13 cellular contexts compared by ENCODE assay signal in genomic region chr5:35058395-35058794, GRCh38. TPM values are rescaled to one million over a fixed set of nuclear protein-coding genes. Genes with fewer than 3 reads are reported as not detected.
DNase-seq lines count a peak whose midpoint lies in the region; ATAC-seq and TF ChIP-seq lines count a peak whose summit lies in the region.
"Had no signal": no experiment of that assay in that cellular context is flagged by ENCODE, and none has a peak within 500 bp of the region (broad histone marks: within the 10 kb centered on the region; RNA-seq: fewer than 3 reads in every experiment).

No MANE protein-coding gene starts in this region.

- H3K36me3 ChIP-seq in Caco-2 (ENCODE audit: control insufficient read depth, insufficient read depth, low read length) = no peaks in the 10 kb centered on the region

- no TSS peak for BruUV-seq in Caco-2 (replicated peaks; lab: Mats Ljungman, UMichigan)

- H3K27ac Mint-ChIP-seq in activated naive CD4-positive, alpha-beta T cell treated with anti-CD3 and anti-CD28 coated beads for 36 hours = no peak overlapping the region
- H3K27ac Mint-ChIP-seq in activated naive CD4-positive, alpha-beta T cell treated with anti-CD3 and anti-CD28 coated beads, Interleukin-2, amount 10 ng/mL, durations not matched to agents 7 days and 5 days = no peak overlapping the region
- H3K27ac Mint-ChIP-seq in Caco-2 (ENCODE audit: unreplicated experiment) = no peak overlapping the region
- H3K27ac Mint-ChIP-seq: stimulated activated naive B cell treated with anti-CD40 and anti-IgM and Interleukin-4, amounts not matched to agents 10 μg/mL and 1 μg/mL and 100 μg/mL, for 72 hours had no signal

- no peaks in the 10 kb centered on the region for H3K9me3 ChIP-seq in Caco-2

- no peaks in the 10 kb centered on the region for H3K4me1 ChIP-seq in Caco-2

- POLR2A ChIA-PET in Caco-2 (lab: Charles Lee) = no interaction called here

- DNase-seq in activated naive CD4-positive, alpha-beta T cell treated with anti-CD3 and anti-CD28 coated beads for 36 hours = peak; percentile 5
- no peak for DNase-seq in activated naive CD4-positive, alpha-beta T cell treated with Interleukin-2 at 50 U/mL for 16 hours
- no peak for DNase-seq in stimulated activated naive CD8-positive, alpha-beta T cell treated with anti-CD3 and anti-CD28 coated beads, Interleukin-15, Interleukin-2, amounts not matched to agents 100 U/mL and 50 U/mL, for 24 hours
- DNase-seq in COLO829 (ENCODE audit: low spot score) (no peak), Caco-2 (no peak)
- DNase-seq in activated naive CD4-positive, alpha-beta T cell treated with anti-CD3 and anti-CD28 coated beads, Interleukin-2, amount 10 ng/mL, durations not matched to agents 7 days and 5 days = no peak
- DNase-seq: stimulated activated naive B cell treated with anti-CD40 and anti-IgM and Interleukin-4, amounts not matched to agents 10 μg/mL and 1 μg/mL and 100 μg/mL, for 72 hours had no signal

- H3K9me3 Mint-ChIP-seq in activated naive CD4-positive, alpha-beta T cell treated with anti-CD3 and anti-CD28 coated beads for 36 hours = no peaks in the 10 kb centered on the region
- no peaks in the 10 kb centered on the region for H3K9me3 Mint-ChIP-seq in activated naive CD4-positive, alpha-beta T cell treated with anti-CD3 and anti-CD28 coated beads, Interleukin-2, amount 10 ng/mL, durations not matched to agents 7 days and 5 days
- H3K9me3 Mint-ChIP-seq in Caco-2 (ENCODE audit: unreplicated experiment) = no peaks in the 10 kb centered on the region
- H3K9me3 Mint-ChIP-seq: stimulated activated naive B cell treated with anti-CD40 and anti-IgM and Interleukin-4, amounts not matched to agents 10 μg/mL and 1 μg/mL and 100 μg/mL, for 72 hours had no signal

- CTCF ChIA-PET in activated naive CD4-positive, alpha-beta T cell treated with anti-CD3 and anti-CD28 coated beads for 36 hours (lab: Charles Lee) = no interaction called here
- CTCF ChIA-PET in activated naive CD4-positive, alpha-beta T cell treated with anti-CD3 and anti-CD28 coated beads, Interleukin-2, amount 10 ng/mL, durations not matched to agents 7 days and 5 days (lab: Charles Lee) = no interaction called here
- CTCF ChIA-PET in Caco-2 (lab: Charles Lee) = no interaction called here

- no peaks in the 10 kb centered on the region for H3K36me3 Mint-ChIP-seq in activated naive CD4-positive, alpha-beta T cell treated with anti-CD3 and anti-CD28 coated beads for 36 hours (ENCODE audit: low read depth)
- H3K36me3 Mint-ChIP-seq in activated naive CD4-positive, alpha-beta T cell treated with anti-CD3 and anti-CD28 coated beads, Interleukin-2, amount 10 ng/mL, durations not matched to agents 7 days and 5 days = no peaks in the 10 kb centered on the region
- no peaks in the 10 kb centered on the region for H3K36me3 Mint-ChIP-seq in Caco-2 (ENCODE audit: insufficient read depth, unreplicated experiment)
- H3K36me3 Mint-ChIP-seq: stimulated activated naive B cell treated with anti-CD40 and anti-IgM and Interleukin-4, amounts not matched to agents 10 μg/mL and 1 μg/mL and 100 μg/mL, for 72 hours had no signal

- peaks cover 10% of the 10 kb centered on the region for H3K4me1 Mint-ChIP-seq in activated naive CD4-positive, alpha-beta T cell treated with anti-CD3 and anti-CD28 coated beads for 36 hours (ENCODE audit: low read depth)
- no peaks in the 10 kb centered on the region for H3K4me1 Mint-ChIP-seq in activated naive CD4-positive, alpha-beta T cell treated with anti-CD3 and anti-CD28 coated beads, Interleukin-2, amount 10 ng/mL, durations not matched to agents 7 days and 5 days
- H3K4me1 Mint-ChIP-seq in Caco-2 (ENCODE audit: low read depth, unreplicated experiment) = no peaks in the 10 kb centered on the region
- H3K4me1 Mint-ChIP-seq: stimulated activated naive B cell treated with anti-CD40 and anti-IgM and Interleukin-4, amounts not matched to agents 10 μg/mL and 1 μg/mL and 100 μg/mL, for 72 hours had no signal

- H3K27me3 Mint-ChIP-seq in activated naive CD4-positive, alpha-beta T cell treated with anti-CD3 and anti-CD28 coated beads for 36 hours (ENCODE audit: low read depth) = peaks cover 52% of the 10 kb centered on the region
- H3K27me3 Mint-ChIP-seq in activated naive CD4-positive, alpha-beta T cell treated with anti-CD3 and anti-CD28 coated beads, Interleukin-2, amount 10 ng/mL, durations not matched to agents 7 days and 5 days = no peaks in the 10 kb centered on the region
- H3K27me3 Mint-ChIP-seq in Caco-2 (ENCODE audit: insufficient read depth, unreplicated experiment) = peaks cover 6% of the 10 kb centered on the region

- ATAC-seq in GM21723 (IDR thresholded peaks at IDR 0.05; ENCODE audit: unreplicated experiment) (peak; percentile 78), HG03159 (IDR thresholded peaks at IDR 0.05; ENCODE audit: unreplicated experiment) (peak; percentile 96)
- ATAC-seq in stimulated activated naive CD8-positive, alpha-beta T cell treated with anti-CD3 and anti-CD28 coated beads, Interleukin-15, Interleukin-2, amounts not matched to agents 100 U/mL and 50 U/mL, for 24 hours = peak; percentile 68
- ATAC-seq: esophagus mucosa; HCT116; stimulated activated naive B cell treated with anti-CD40 and anti-IgM and Interleukin-4, amounts not matched to agents 10 μg/mL and 1 μg/mL and 100 μg/mL, for 72 hours had no signal

- no peaks in the 10 kb centered on the region for H3K27me3 ChIP-seq in Caco-2 (replicated peaks; ENCODE audit: control insufficient read depth, insufficient read depth, low read length)

- no peak overlapping the region for H3K4me3 Mint-ChIP-seq in activated naive CD4-positive, alpha-beta T cell treated with anti-CD3 and anti-CD28 coated beads for 36 hours
- no peak overlapping the region for H3K4me3 Mint-ChIP-seq in activated naive CD4-positive, alpha-beta T cell treated with anti-CD3 and anti-CD28 coated beads, Interleukin-2, amount 10 ng/mL, durations not matched to agents 7 days and 5 days
- H3K4me3 Mint-ChIP-seq in Caco-2 (ENCODE audit: unreplicated experiment) = no peak overlapping the region
- H3K4me3 Mint-ChIP-seq: stimulated activated naive B cell treated with anti-CD40 and anti-IgM and Interleukin-4, amounts not matched to agents 10 μg/mL and 1 μg/mL and 100 μg/mL, for 72 hours had no signal

- TF ChIP-seq CTCF in Caco-2 (IDR thresholded peaks at IDR 0.05; ENCODE audit: insufficient read depth in 1 of 2, low read depth in 1 of 2, low read length in 1 of 2, severe bottlenecking in 1 of 2, unreplicated experiment in 1 of 2) = no peak

- no peak overlapping the region for H3K4me3 ChIP-seq in Caco-2 (ENCODE audit: low read depth, low read length)

- intact Hi-C loops in activated naive CD4-positive, alpha-beta T cell treated with anti-CD3 and anti-CD28 coated beads for 36 hours (cut with micrococcal nuclease) = no loop called here
- intact Hi-C loops in Caco-2 (cut with micrococcal nuclease; ENCODE audit: unreplicated experiment) = no loop called here

RNA-seq across cellular contexts. Expression of gene AGXT2, which starts 10.6 kb away (rescaled TPM):
- not detected for total RNA-seq in activated naive CD4-positive, alpha-beta T cell treated with anti-CD3 and anti-CD28 coated beads for 36 hours
- 0.21 TPM in 1 of 2 replicates, not detected in the other for total RNA-seq in Caco-2 (2022)
- total RNA-seq: bronchial epithelial cell, esophagus mucosa, MCF 10A had no signal
